8 cellular contexts compared by ENCODE assay signal in the genomic region with DNA sequence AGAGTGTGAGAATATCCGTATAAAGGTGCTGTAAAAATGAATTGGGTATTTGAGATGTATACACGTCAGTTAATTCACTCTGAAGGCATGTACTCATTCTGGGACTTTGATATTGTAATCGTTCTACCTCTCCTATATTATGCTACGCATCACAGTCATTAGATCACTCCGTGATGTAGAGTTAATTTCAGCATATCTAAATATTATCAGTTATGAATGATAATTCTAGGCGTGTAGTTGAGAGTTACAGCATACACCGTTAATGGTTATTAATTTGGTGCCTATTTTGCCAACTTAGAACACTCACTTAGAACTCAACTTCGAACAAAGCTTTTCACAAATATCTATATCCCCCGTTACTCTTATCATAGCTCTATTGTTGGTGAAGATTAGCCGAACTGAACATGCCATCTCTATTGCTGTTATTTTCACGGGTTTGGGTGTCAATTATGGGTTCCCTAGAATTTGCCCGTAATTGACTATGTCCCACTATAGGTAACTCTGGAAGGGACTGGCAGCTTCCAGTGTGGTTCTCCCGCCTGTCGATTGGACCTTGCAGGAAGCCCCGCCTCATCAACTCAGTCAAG. TPM values are rescaled to one million over a fixed set of nuclear protein-coding genes. Genes with fewer than 3 reads are reported as not detected.
DNase-seq lines count a peak whose midpoint lies in the region; ATAC-seq and TF ChIP-seq lines count a peak whose summit lies in the region.

No MANE protein-coding gene starts in this region.

- no peak overlapping the region for H3K9ac ChIP-seq in endodermal cell (ENCODE audit: extremely low read depth, low read length, poor library complexity, severe bottlenecking)
- H3K9ac ChIP-seq in neural progenitor cell, result no peak overlapping the region

- H3F3A ChIP-seq in neural progenitor cell (ENCODE audit: low read depth), result no peaks in the 10 kb centered on the region

- H2AFZ ChIP-seq in neural progenitor cell (replicated peaks), result peak overlapping the region; percentile 12

- ATAC-seq in GM21423 (IDR thresholded peaks at IDR 0.05; ENCODE audit: unreplicated experiment) (no peak), HG02938 (IDR thresholded peaks at IDR 0.05; ENCODE audit: unreplicated experiment) (no peak)

- H3K36me3 Mint-ChIP-seq in endodermal cell (ENCODE audit: low read depth), result no peaks in the 10 kb centered on the region
- no peaks in the 10 kb centered on the region for H3K36me3 Mint-ChIP-seq in neural progenitor cell

- H3K4me1 Mint-ChIP-seq in endodermal cell, result peaks cover 39% of the 10 kb centered on the region
- H3K4me1 Mint-ChIP-seq in neural progenitor cell, result peaks cover 40% of the 10 kb centered on the region

- H3K27me3 ChIP-seq in left ventricle myocardium inferior (ENCODE audit: low read depth) (no peaks in the 10 kb centered on the region), endodermal cell (ENCODE audit: control insufficient read depth, insufficient read depth, low read length, poor library complexity, severe bottlenecking) (no peaks in the 10 kb centered on the region), neural progenitor cell (no peaks in the 10 kb centered on the region)

- WGBS in endodermal cell (ENCODE audit: insufficient coverage in 1 of 2, insufficient read length in 1 of 2), 2 experiments, result 16 to 36% methylated on average over 7 to 13 of the region's 15 CpGs

- H3K4me1 ChIP-seq in left ventricle myocardium inferior, result peaks cover 41% of the 10 kb centered on the region
- peaks cover 10% of the 10 kb centered on the region for H3K4me1 ChIP-seq in endodermal cell (ENCODE audit: control insufficient read depth, insufficient read depth, low read length)
- peaks cover 9% of the 10 kb centered on the region for H3K4me1 ChIP-seq in neural progenitor cell

- no peaks in the 10 kb centered on the region for H3K27me3 Mint-ChIP-seq in endodermal cell (ENCODE audit: insufficient read depth)
- H3K27me3 Mint-ChIP-seq in neural progenitor cell (ENCODE audit: insufficient read depth, low read depth), result no peaks in the 10 kb centered on the region

- H3K4me3 ChIP-seq in left ventricle myocardium inferior, result peak overlapping the region; percentile 83
- H3K4me3 ChIP-seq in endodermal cell (ENCODE audit: low read length), result peak overlapping the region; percentile 79
- H3K4me3 ChIP-seq in neural progenitor cell, result peak overlapping the region; percentile 92

- H3K36me3 ChIP-seq in left ventricle myocardium inferior (no peaks in the 10 kb centered on the region), endodermal cell (ENCODE audit: control insufficient read depth, insufficient read depth, low read length) (no peaks in the 10 kb centered on the region), neural progenitor cell (no peaks in the 10 kb centered on the region)

- intact Hi-C loops in left ventricle myocardium inferior (cut with micrococcal nuclease), result loop anchor here (5.0 kb wide), 1 partner anchor 146 kb away; no protein-coding TSS in a partner anchor
- intact Hi-C loops in cardiac septum (cut with DNase I), result loop anchor here (5.0 kb wide), 3 partner anchors 46 to 329 kb away; a partner anchor contains a TSS

- H3K9me3 ChIP-seq in left ventricle myocardium inferior (replicated peaks) (no peaks in the 10 kb centered on the region), endodermal cell (ENCODE audit: control insufficient read depth, low read length) (no peaks in the 10 kb centered on the region), neural progenitor cell (ENCODE audit: low read depth) (no peaks in the 10 kb centered on the region)

- TF ChIP-seq CTCF in left ventricle myocardium inferior (IDR thresholded peaks at IDR 0.05; ENCODE audit: borderline replicate concordance) (no peak), endodermal cell (conservative IDR thresholded peaks at IDR 0.05) (no peak), neural progenitor cell (IDR thresholded peaks at IDR 0.05) (no peak)

- H3K9me3 Mint-ChIP-seq in endodermal cell (no peaks in the 10 kb centered on the region), neural progenitor cell (no peaks in the 10 kb centered on the region)

- H3K27ac Mint-ChIP-seq in endodermal cell (no peak overlapping the region), neural progenitor cell (no peak overlapping the region)

- H4K20me1 ChIP-seq in neural progenitor cell (ENCODE audit: low read depth), result peaks cover 31% of the 10 kb centered on the region

- DNase-seq in left ventricle myocardium inferior (no peak), cardiac septum (ENCODE audit: low spot score) (no peak), RPMI7951 (ENCODE audit: low read depth) (peak; percentile 90), endodermal cell (no peak), neural progenitor cell (ENCODE audit: low spot score) (no peak), medulla oblongata (ENCODE audit: extremely low spot score) (no peak)

- H3K79me2 ChIP-seq in neural progenitor cell (ENCODE audit: low read depth), result peaks cover 43% of the 10 kb centered on the region

- H3K4me3 Mint-ChIP-seq in endodermal cell, result peak overlapping the region; percentile 74
- H3K4me3 Mint-ChIP-seq in neural progenitor cell, result peak overlapping the region; percentile 78

- peak overlapping the region; percentile 80 for H3K4me2 ChIP-seq in neural progenitor cell

- H3K27ac ChIP-seq in left ventricle myocardium inferior (replicated peaks) (peak overlapping the region; percentile 97), endodermal cell (ENCODE audit: low read depth, low read length) (no peak overlapping the region), neural progenitor cell (no peak overlapping the region)

RNA-seq across cellular contexts. Expression of a gene that starts 0.4 kb away (rescaled TPM):
- total RNA-seq in left ventricle myocardium inferior (20.3 TPM), cardiac septum (14.6 TPM), endodermal cell (10 to 100 TPM; 46.1 to 48.5 TPM), neural progenitor cell (ENCODE audit: low replicate concordance) (54.2 and 66.3 TPM in 2 replicates)
- total RNA-seq in RPMI7951 (2014; rRNA removed; shearing (Covaris generic)), result 26.0 and 31.1 TPM in 2 replicates
- polyA plus RNA-seq in endodermal cell (2013, experiment 1 of 2), result 28.8 TPM
- polyA plus RNA-seq in endodermal cell (2013, experiment 2 of 2), result 26.0 TPM
